Comparison of ENCODE assay signal across 8 cellular contexts in the genomic region with DNA sequence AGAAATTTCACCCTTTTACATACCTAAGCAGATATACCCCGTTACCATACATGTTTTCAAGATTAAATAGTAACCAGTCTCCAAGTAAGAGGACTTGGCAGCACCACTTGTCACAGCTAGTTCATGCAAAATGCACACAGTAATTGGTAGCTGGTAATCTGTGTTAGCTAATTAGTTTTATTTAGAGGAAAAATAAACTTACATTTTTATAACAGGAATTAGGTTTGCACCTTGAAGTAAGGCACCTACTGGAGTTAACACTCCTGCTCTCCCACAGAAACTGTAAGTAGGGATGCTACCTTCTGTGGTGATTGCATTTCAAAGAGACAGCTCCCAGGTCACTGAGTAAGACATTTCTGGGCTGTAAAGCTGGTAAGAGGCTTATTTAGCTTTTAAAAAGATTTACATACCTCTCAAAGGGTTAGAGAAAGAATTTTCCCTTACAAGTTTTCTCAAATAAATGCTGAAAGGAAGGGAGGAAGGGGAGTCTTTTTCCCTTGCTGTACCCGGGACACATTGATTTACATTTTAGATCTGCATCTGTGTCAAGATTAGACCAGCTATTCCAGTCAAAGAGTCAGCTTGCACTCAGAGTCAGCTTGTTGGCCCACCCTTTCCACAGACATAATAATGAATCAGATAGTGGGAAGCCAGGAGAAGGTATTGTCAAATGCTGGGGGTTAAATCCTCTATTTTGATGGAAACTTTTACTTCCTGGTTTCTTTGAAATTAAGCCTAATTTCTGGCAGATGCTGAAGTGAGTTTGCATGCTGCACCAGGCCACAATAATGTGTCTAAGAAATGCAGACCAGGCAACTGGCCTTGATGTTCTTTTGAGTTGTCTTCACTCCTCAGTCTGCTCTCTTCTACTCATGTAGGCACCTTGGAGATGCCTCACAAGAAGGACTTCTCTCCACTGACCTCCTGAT.
DNase-seq lines count a peak whose midpoint lies in the region; FAIRE-seq and TF ChIP-seq lines count a peak whose summit lies in the region.

No MANE protein-coding gene starts in this region.

- peaks cover 68% of the 10 kb centered on the region for H3K4me1 Mint-ChIP-seq in activated naive CD4-positive, alpha-beta T cell treated with anti-CD3 and anti-CD28 coated beads, Interleukin-2, amount 50 U/mL, for 24 hours

- H3K9me3 ChIP-seq in iPS-18a (ENCODE audit: control insufficient read depth, low read depth, low read length) = no peaks in the 10 kb centered on the region
- H3K9me3 ChIP-seq in transverse colon = no peaks in the 10 kb centered on the region
- no peaks in the 10 kb centered on the region for H3K9me3 ChIP-seq in small intestine (ENCODE audit: control insufficient read depth, low read depth)

- WGBS in transverse colon (ENCODE audit: low coverage in 1 of 2), 2 donors = 6 to 29% methylated on average over 2 of the region's 2 CpGs
- whole genome bisulfite sequencing in small intestine, 3 donors = 51 to 57% (median 56%) methylated on average over 2 of the region's 2 CpGs

- no peaks in the 10 kb centered on the region for H3K9me3 Mint-ChIP-seq in activated naive CD4-positive, alpha-beta T cell treated with anti-CD3 and anti-CD28 coated beads, Interleukin-2, amount 50 U/mL, for 24 hours

- TF ChIP-seq CTCF in VCaP (conservative IDR thresholded peaks at IDR 0.05) (no peak), transverse colon (IDR thresholded peaks at IDR 0.05) (no peak), GM20000 (IDR thresholded peaks at IDR 0.05; ENCODE audit: extremely low read depth, missing control alignments) (no peak)

- peak overlapping the region; percentile 100 for H3K27ac ChIP-seq in VCaP
- H3K27ac ChIP-seq in iPS-18a (ENCODE audit: low read length) = no peak overlapping the region
- H3K27ac ChIP-seq in transverse colon = peak overlapping the region; percentile 85 to 92 (median 88)
- H3K27ac ChIP-seq in small intestine (ENCODE audit: low read depth in 1 of 2, low read length in 1 of 2) = no peak overlapping the region

- no peaks in the 10 kb centered on the region for H3K36me3 ChIP-seq in iPS-18a (ENCODE audit: control insufficient read depth, low read depth, low read length)
- H3K36me3 ChIP-seq in transverse colon = no peaks in the 10 kb centered on the region
- H3K36me3 ChIP-seq in small intestine (ENCODE audit: control insufficient read depth in 2 of 2, insufficient read depth in 2 of 2, low read length in 2 of 2) = no peaks in the 10 kb centered on the region

- H3K4me1 ChIP-seq in iPS-18a (ENCODE audit: control insufficient read depth, low read depth, low read length) = peaks cover 58% of the 10 kb centered on the region
- peaks cover 4 to 52% (median 36%) of the 10 kb centered on the region in 4 donors for H3K4me1 ChIP-seq in transverse colon
- peaks cover 0 to 3% of the 10 kb centered on the region in 2 donors for H3K4me1 ChIP-seq in small intestine (ENCODE audit: control insufficient read depth in 2 of 2, insufficient read depth in 1 of 2, low read depth in 1 of 2, low read length in 1 of 2)

- intact Hi-C loops in transverse colon (cut with DNase I; ENCODE audit: low total_unique reads) = no loop called here

- no peaks in the 10 kb centered on the region for H3K27me3 Mint-ChIP-seq in activated naive CD4-positive, alpha-beta T cell treated with anti-CD3 and anti-CD28 coated beads, Interleukin-2, amount 50 U/mL, for 24 hours

- DNase-seq in activated naive CD4-positive, alpha-beta T cell (lab: John Stamatoyannopoulos, UW) = no peak
- DNase-seq in transverse colon (no peak), small intestine (no peak), GM20000 (ENCODE audit: low spot score) (no peak), amygdala (lab: John Stamatoyannopoulos, UW) (no peak)

- H3K27me3 ChIP-seq in iPS-18a (ENCODE audit: control insufficient read depth, insufficient read depth, low read length) (no peaks in the 10 kb centered on the region), transverse colon (no peaks in the 10 kb centered on the region), small intestine (ENCODE audit: control insufficient read depth in 2 of 2, insufficient read depth in 2 of 2, low read length in 2 of 2) (no peaks in the 10 kb centered on the region)

- in situ Hi-C loops in transverse colon (cut with MboI; ENCODE audit: low pct_ligation_motif_present in 1 of 4, low pct_unique_long_range_greater_than_20kb in 1 of 4, low sequenced_read_pairs in 3 of 4) = no loop called here

- TF ChIP-seq EP300 in transverse colon (IDR thresholded peaks at IDR 0.05; ENCODE audit: low read depth) = no peak

- no peak for TF ChIP-seq POLR2A in transverse colon (IDR thresholded peaks at IDR 0.05)

- H3K4me3 ChIP-seq in iPS-18a (ENCODE audit: low read length) (peak overlapping the region; percentile 23), transverse colon (no peak overlapping the region), small intestine (ENCODE audit: low read depth in 1 of 2, low read length in 2 of 2) (no peak overlapping the region)

- no peak overlapping the region for H3K9ac ChIP-seq in iPS-18a (ENCODE audit: low read length)

- peaks cover under 1% of the 10 kb centered on the region for H3K36me3 Mint-ChIP-seq in activated naive CD4-positive, alpha-beta T cell treated with anti-CD3 and anti-CD28 coated beads, Interleukin-2, amount 50 U/mL, for 24 hours

- peak overlapping the region; percentile 89 for H3K27ac Mint-ChIP-seq in activated naive CD4-positive, alpha-beta T cell treated with anti-CD3 and anti-CD28 coated beads, Interleukin-2, amount 50 U/mL, for 24 hours

- peak overlapping the region; percentile 83 for H3K4me3 Mint-ChIP-seq in activated naive CD4-positive, alpha-beta T cell treated with anti-CD3 and anti-CD28 coated beads, Interleukin-2, amount 50 U/mL, for 24 hours

- no peak for FAIRE-seq in small intestine (lab: Jason Lieb, UNC)

Comparison
In these comparisons a context has a peak if more than half of its experiments do, and no peak if none do; other contexts are left out.
1. H3K27ac ChIP-seq: peak in VCaP (single experiment) and transverse colon (4 of 4); none in iPS-18a (single experiment) and small intestine (0 of 2).